Comparison of ENCODE assay signal across 8 cellular contexts in genomic region chr7:47601119-47601880, GRCh38. TPM values are rescaled to one million over a fixed set of nuclear protein-coding genes. Genes with fewer than 3 reads are reported as not detected.
DNase-seq lines count a peak whose midpoint lies in the region; ATAC-seq and TF ChIP-seq lines count a peak whose summit lies in the region.

No MANE protein-coding gene starts in this region.

- H3K4me3 ChIP-seq in SK-N-SH (ENCODE audit: low read depth in 2 of 2, low read length in 1 of 2): peak overlapping the region in 1 of 2 experiments; percentile 7; a peak in 1 of 4 replicates

- peak; percentile 68 for DNase-seq in GM04503 (ENCODE audit: low read depth)
- no peak for DNase-seq in SK-N-SH
- peak; percentile 36 to 87 for DNase-seq in lung microvascular endothelial cell (ENCODE audit: low read depth in 2 of 2)
- DNase-seq in cardiac septum (ENCODE audit: low spot score): no peak
- DNase-seq in activated T-cell treated with anti-CD3 and anti-CD28 coated beads for 4 hours: no peak
- no peak for DNase-seq in activated CD4-positive, alpha-beta T cell treated with anti-CD3 and anti-CD28 coated beads, Interleukin-2, amount 50 U/mL, for 4 hours
- no peak for DNase-seq in activated CD4-positive, alpha-beta T cell treated with anti-CD3 and anti-CD28 coated beads, Interleukin-2, amount 50 U/mL, for 1 hour

- H2AFZ ChIP-seq in SK-N-SH (ENCODE audit: low read depth): peak overlapping the region; percentile 85

- peak overlapping the region; percentile 78 to 86 for H3K27ac ChIP-seq in SK-N-SH (ENCODE audit: low read depth in 2 of 2, low read length in 1 of 2)

- CTCF ChIA-PET in SK-N-SH (lab: Yijun Ruan, JAX): interaction anchor here (0.9 kb wide), 1 partner anchor 9 kb away, joined by 3 read pairs; no protein-coding TSS in a partner anchor

- peak overlapping the region; percentile 50 for H3K4me2 ChIP-seq in SK-N-SH

- intact Hi-C loops in cardiac septum (cut with DNase I): no loop called here

- peaks cover 5 to 31% of the 10 kb centered on the region in 2 experiments; a peak in 3 of 4 replicates for H3K4me1 ChIP-seq in SK-N-SH (ENCODE audit: control insufficient read depth in 1 of 2, insufficient read depth in 2 of 2, low read depth in 1 of 2, low read length in 1 of 2)

- no peaks in the 10 kb centered on the region for H3K79me2 ChIP-seq in SK-N-SH (ENCODE audit: insufficient read depth)

- peak; percentile 76 for ATAC-seq in HG02884 (IDR thresholded peaks at IDR 0.05; ENCODE audit: unreplicated experiment)

- no peaks in the 10 kb centered on the region for H3K36me3 ChIP-seq in SK-N-SH (replicated peaks in 1 of 2; ENCODE audit: control insufficient read depth in 1 of 2, insufficient read depth in 2 of 2, low read length in 1 of 2)

- H3K9me3 ChIP-seq in SK-N-SH: peaks cover 5% of the 10 kb centered on the region; the same call in 1 of the 2 replicates

- H4K20me1 ChIP-seq in SK-N-SH (ENCODE audit: insufficient read depth): no peaks in the 10 kb centered on the region

- H3F3A ChIP-seq in SK-N-SH (replicated peaks; ENCODE audit: insufficient read depth): peaks cover 20% of the 10 kb centered on the region

- 33% methylated on average over 4 of the region's 4 CpGs for WGBS in SK-N-SH (ENCODE audit: low lambda C conversion rate)

- POLR2A ChIA-PET in SK-N-SH (lab: Yijun Ruan, JAX): no interaction called here

- peak overlapping the region; percentile 63 for H3K9ac ChIP-seq in SK-N-SH

- TF ChIP-seq EP300 in SK-N-SH (IDR thresholded peaks at IDR 0.05; ENCODE audit: borderline replicate concordance in 1 of 2, low read depth in 1 of 2, low read length in 1 of 2): peak in 1 of 2 experiments; percentile 42; a peak in 1 of 4 replicates

- no peaks in the 10 kb centered on the region for H3K9me2 ChIP-seq in SK-N-SH

- no peak for TF ChIP-seq CTCF in SK-N-SH (IDR thresholded peaks at IDR 0.05)

- no peaks in the 10 kb centered on the region for H3K27me3 ChIP-seq in SK-N-SH (ENCODE audit: insufficient read depth)

- no peak for TF ChIP-seq RAD21 in SK-N-SH (IDR thresholded peaks at IDR 0.05; ENCODE audit: low read length)

TF ChIP-seq in SK-N-SH, 30 proteins besides CTCF, POLR2A, EP300 and RAD21:
- TF ChIP-seq MEF2A (IDR thresholded peaks at IDR 0.05; ENCODE audit: borderline replicate concordance, low read depth): no peak
- no peak for TF ChIP-seq ELF1 (IDR thresholded peaks at IDR 0.05)
- TF ChIP-seq POLR2AphosphoS5 (IDR thresholded peaks at IDR 0.05; ENCODE audit: low read depth, low read length): no peak
- peak; percentile 23 for TF ChIP-seq PBX3 (IDR thresholded peaks at IDR 0.05)
- TF ChIP-seq RXRA (IDR thresholded peaks at IDR 0.05; ENCODE audit: borderline replicate concordance, low read depth): peak; percentile 51; the same call in 1 of the 2 replicates
- no peak for TF ChIP-seq REST (IDR thresholded peaks at IDR 0.05; ENCODE audit: low read depth, low read length)
- no peak for TF ChIP-seq IRF3 (IDR thresholded peaks at IDR 0.05; ENCODE audit: low read depth, low read length)
- TF ChIP-seq MXI1 (IDR thresholded peaks at IDR 0.05; ENCODE audit: low read depth, low read length): no peak
- no peak for TF ChIP-seq EZH2phosphoT487 (IDR thresholded peaks at IDR 0.05; ENCODE audit: borderline replicate concordance, low read depth)
- no peak; the same call in 1 of the 2 replicates for TF ChIP-seq MAX (IDR thresholded peaks at IDR 0.05; ENCODE audit: low read depth)
- TF ChIP-seq FOXM1 (IDR thresholded peaks at IDR 0.05; ENCODE audit: low read depth): no peak
- TF ChIP-seq RCOR1 (IDR thresholded peaks at IDR 0.05; ENCODE audit: low read length): no peak
- no peak for TF ChIP-seq SIN3A (IDR thresholded peaks at IDR 0.05; ENCODE audit: borderline replicate concordance, low read depth, low read length)
- no peak for TF ChIP-seq GABPA (IDR thresholded peaks at IDR 0.05; ENCODE audit: low read depth)
- peak; percentile 83; the same call in 1 of the 2 replicates for TF ChIP-seq FOSL2 (IDR thresholded peaks at IDR 0.05; ENCODE audit: borderline replicate concordance, low read depth)
- no peak for TF ChIP-seq USF1 (IDR thresholded peaks at IDR 0.05; ENCODE audit: borderline replicate concordance, low read depth)
- no peak for TF ChIP-seq USF2 (IDR thresholded peaks at IDR 0.05; ENCODE audit: borderline replicate concordance, low read depth, low read length)
- peak; percentile 74 for TF ChIP-seq JUND (IDR thresholded peaks at IDR 0.05)
- no peak for TF ChIP-seq GATA2 (CRISPR knock-in tag; IDR thresholded peaks at IDR 0.05)
- TF ChIP-seq NRF1 (IDR thresholded peaks at IDR 0.05; ENCODE audit: low read depth, low read length): no peak
- TF ChIP-seq TCF12 (IDR thresholded peaks at IDR 0.05): peak; percentile 82
- TF ChIP-seq NFIC (IDR thresholded peaks at IDR 0.05; ENCODE audit: borderline replicate concordance): no peak
- no peak for TF ChIP-seq SMC3 (IDR thresholded peaks at IDR 0.05; ENCODE audit: low read depth, low read length)
- TF ChIP-seq YY1 (IDR thresholded peaks at IDR 0.05; ENCODE audit: low read depth): no peak
TF ChIP-seq in SK-N-SH: peak in this region for 5.

RNA-seq across cellular contexts. Expression of gene TNS3, which starts 19.4 kb away (rescaled TPM):
- polyA plus RNA-seq in SK-N-SH (2012; rRNA removed): 68.8 and 72.3 TPM in 2 replicates
- polyA plus RNA-seq in SK-N-SH (2012; cell fraction: cytosol; rRNA removed): 48.8 and 60.8 TPM in 2 replicates
- 141 and 170 TPM in 2 replicates for polyA plus RNA-seq in SK-N-SH (2012; cell fraction: nucleus; rRNA removed)
- total RNA-seq in lung microvascular endothelial cell: 6.8 and 10.3 TPM in 2 replicates
- 29.0 TPM for total RNA-seq in cardiac septum

Comparison
In these comparisons a context has a peak if more than half of its experiments do, and no peak if none do; other contexts are left out.
1. DNase-seq: peak in GM04503 (single experiment) and lung microvascular endothelial cell (2 of 2); none in SK-N-SH (single experiment), cardiac septum (single experiment), activated T-cell treated with anti-CD3 and anti-CD28 coated beads for 4 hours (single experiment), activated CD4-positive, alpha-beta T cell treated with anti-CD3 and anti-CD28 coated beads, Interleukin-2, amount 50 U/mL, for 4 hours (0 of 2) and activated CD4-positive, alpha-beta T cell treated with anti-CD3 and anti-CD28 coated beads, Interleukin-2, amount 50 U/mL, for 1 hour (single experiment).